8 cellular contexts compared by ENCODE assay signal in the genomic region with DNA sequence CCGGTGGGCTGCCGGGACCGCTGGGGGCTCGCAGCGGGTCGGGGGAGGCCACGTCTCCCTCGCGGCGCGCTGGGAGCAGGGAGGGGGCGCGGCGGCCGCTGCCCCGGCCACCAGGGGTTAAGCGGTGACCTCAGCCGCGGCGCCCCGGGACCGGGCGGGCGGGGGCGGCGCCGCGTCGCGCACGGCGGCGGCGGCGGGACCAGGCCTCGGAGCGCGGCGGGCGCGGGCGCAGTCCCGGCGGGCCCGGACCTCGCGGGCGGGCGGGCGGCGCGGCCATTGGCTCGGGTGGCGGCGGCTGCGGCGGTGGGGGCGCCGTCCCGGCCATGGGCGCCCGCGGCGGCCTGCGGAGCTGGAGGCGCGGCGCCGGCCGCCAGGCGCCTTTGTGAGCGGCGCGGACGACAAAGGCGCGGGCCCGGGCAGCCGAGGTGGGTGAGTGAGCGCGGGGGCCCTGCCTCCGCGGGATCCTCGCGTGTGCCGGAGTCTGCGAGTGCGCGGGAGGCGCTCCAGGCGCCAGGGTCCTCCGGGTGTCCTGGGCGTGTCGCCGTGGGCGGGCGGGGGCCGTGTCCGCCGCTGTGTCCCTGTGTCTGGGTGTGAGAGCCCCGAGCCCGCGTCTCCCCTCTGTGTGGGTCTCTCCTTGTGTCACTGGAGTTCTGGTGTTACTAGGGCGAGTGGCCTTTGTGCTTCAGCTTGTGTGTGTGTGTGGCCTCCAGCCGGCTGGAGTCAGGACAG. TPM values are rescaled to one million over a fixed set of nuclear protein-coding genes. Genes with fewer than 3 reads are reported as not detected.
DNase-seq lines count a peak whose midpoint lies in the region; ATAC-seq, FAIRE-seq and TF ChIP-seq lines count a peak whose summit lies in the region.

A gene with protein sequence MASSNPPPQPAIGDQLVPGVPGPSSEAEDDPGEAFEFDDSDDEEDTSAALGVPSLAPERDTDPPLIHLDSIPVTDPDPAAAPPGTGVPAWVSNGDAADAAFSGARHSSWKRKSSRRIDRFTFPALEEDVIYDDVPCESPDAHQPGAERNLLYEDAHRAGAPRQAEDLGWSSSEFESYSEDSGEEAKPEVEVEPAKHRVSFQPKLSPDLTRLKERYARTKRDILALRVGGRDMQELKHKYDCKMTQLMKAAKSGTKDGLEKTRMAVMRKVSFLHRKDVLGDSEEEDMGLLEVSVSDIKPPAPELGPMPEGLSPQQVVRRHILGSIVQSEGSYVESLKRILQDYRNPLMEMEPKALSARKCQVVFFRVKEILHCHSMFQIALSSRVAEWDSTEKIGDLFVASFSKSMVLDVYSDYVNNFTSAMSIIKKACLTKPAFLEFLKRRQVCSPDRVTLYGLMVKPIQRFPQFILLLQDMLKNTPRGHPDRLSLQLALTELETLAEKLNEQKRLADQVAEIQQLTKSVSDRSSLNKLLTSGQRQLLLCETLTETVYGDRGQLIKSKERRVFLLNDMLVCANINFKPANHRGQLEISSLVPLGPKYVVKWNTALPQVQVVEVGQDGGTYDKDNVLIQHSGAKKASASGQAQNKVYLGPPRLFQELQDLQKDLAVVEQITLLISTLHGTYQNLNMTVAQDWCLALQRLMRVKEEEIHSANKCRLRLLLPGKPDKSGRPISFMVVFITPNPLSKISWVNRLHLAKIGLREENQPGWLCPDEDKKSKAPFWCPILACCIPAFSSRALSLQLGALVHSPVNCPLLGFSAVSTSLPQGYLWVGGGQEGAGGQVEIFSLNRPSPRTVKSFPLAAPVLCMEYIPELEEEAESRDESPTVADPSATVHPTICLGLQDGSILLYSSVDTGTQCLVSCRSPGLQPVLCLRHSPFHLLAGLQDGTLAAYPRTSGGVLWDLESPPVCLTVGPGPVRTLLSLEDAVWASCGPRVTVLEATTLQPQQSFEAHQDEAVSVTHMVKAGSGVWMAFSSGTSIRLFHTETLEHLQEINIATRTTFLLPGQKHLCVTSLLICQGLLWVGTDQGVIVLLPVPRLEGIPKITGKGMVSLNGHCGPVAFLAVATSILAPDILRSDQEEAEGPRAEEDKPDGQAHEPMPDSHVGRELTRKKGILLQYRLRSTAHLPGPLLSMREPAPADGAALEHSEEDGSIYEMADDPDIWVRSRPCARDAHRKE (N-terminal part only) (plus strand): TSS at position 173 of the 729 bp plus-strand sequence. CDS start 40,898 bp downstream, outside the sequence.

- H3K4me2 ChIP-seq in fibroblast of lung (ENCODE audit: extremely low read depth, insufficient read depth, low read length): peak within 1 kb of the TSS; percentile 90

- H3K4me1 ChIP-seq in fibroblast of lung (ENCODE audit: control insufficient read depth, extremely low read depth, insufficient read depth, low read length): peaks cover 3% of the 10 kb centered on the region

- FAIRE-seq in RCC 7860 (lab: Jason Lieb, UNC): no peak

- H3K27me3 ChIP-seq in fibroblast of lung (ENCODE audit: control insufficient read depth, insufficient read depth, low read length): no peaks in the 10 kb centered on the region

- peaks cover 43 to 48% of the 10 kb centered on the region in 2 donors for H3K27me3 Mint-ChIP-seq in natural killer cell (ENCODE audit: low read depth in 2 of 2)

- H3K36me3 Mint-ChIP-seq in natural killer cell: no peaks in the 10 kb centered on the region

- TF ChIP-seq CTCF in fibroblast of lung (conservative IDR thresholded peaks at IDR 0.05 in 1 of 2, IDR thresholded peaks at IDR 0.05 in 1 of 2; ENCODE audit: low read depth in 1 of 2, low read length in 2 of 2): no peak
- no peak for TF ChIP-seq CTCF in natural killer cell (IDR thresholded peaks at IDR 0.05)

- DNase-seq in ELR (ENCODE audit: low read depth) (peak; percentile 44), RCC 7860 (ENCODE audit: low spot score) (peak; percentile 8), fibroblast of lung (ENCODE audit: low read depth in 2 of 2) (no peak), natural killer cell (no peak), AML-193 (lab: John Stamatoyannopoulos, UW) (no peak), MV-4-11 (lab: John Stamatoyannopoulos, UW) (no peak), T-helper 2 cell (no peak)

- H3K36me3 ChIP-seq in fibroblast of lung (ENCODE audit: control insufficient read depth, insufficient read depth, low read length): no peaks in the 10 kb centered on the region

- H3K9me3 ChIP-seq in fibroblast of lung (ENCODE audit: control insufficient read depth, insufficient read depth, low read depth, low read length): no peaks in the 10 kb centered on the region

- H3K4me3 Mint-ChIP-seq in natural killer cell: peak within 1 kb of the TSS; percentile 40

- ATAC-seq in natural killer cell: no peak
- no peak for ATAC-seq in HG03039 (IDR thresholded peaks at IDR 0.05; ENCODE audit: unreplicated experiment)

- H4K20me1 ChIP-seq in fibroblast of lung (ENCODE audit: control insufficient read depth, extremely low read depth, insufficient read depth, low read length): no peaks in the 10 kb centered on the region

- peak within 1 kb of the TSS; percentile 73 to 86 (median 80) for H3K4me3 ChIP-seq in fibroblast of lung (replicated peaks in 1 of 4; ENCODE audit: control extremely low read depth in 1 of 4, insufficient read depth in 1 of 4, low read depth in 3 of 4, low read length in 4 of 4)

- peak within 1 kb of the TSS; percentile 70 for H3K27ac ChIP-seq in fibroblast of lung (ENCODE audit: insufficient read depth, low read length)

- H3K79me2 ChIP-seq in fibroblast of lung (ENCODE audit: control insufficient read depth, insufficient read depth, low read length): peaks cover 19% of the 10 kb centered on the region

- H3K9ac ChIP-seq in fibroblast of lung (ENCODE audit: insufficient read depth, low read length): peak within 1 kb of the TSS; percentile 77

- peak within 1 kb of the TSS; percentile 77 for H2AFZ ChIP-seq in fibroblast of lung (ENCODE audit: low read length)

- H3K9me3 Mint-ChIP-seq in natural killer cell: no peaks in the 10 kb centered on the region

- no peak within 1 kb of the TSS for H3K27ac Mint-ChIP-seq in natural killer cell

- peaks cover 0 to 3% of the 10 kb centered on the region in 2 donors for H3K4me1 Mint-ChIP-seq in natural killer cell

- intact Hi-C loops in natural killer cell (cut with micrococcal nuclease): no loop called here

RNA-seq across cellular contexts. Expression of the gene that starts here (rescaled TPM):
- total RNA-seq in fibroblast of lung (13.1 and 24.3 TPM in 2 replicates), natural killer cell (1 to 10 TPM in 1 of 3 donors, under 1 TPM in 2; 0.70 to 1.7 (median 0.94) TPM)
- 7.5 and 11.2 TPM in 2 replicates for polyA plus RNA-seq in fibroblast of lung
- 10.9 and 16.2 TPM in 2 replicates for polyA plus RNA-seq in fibroblast of lung (2012)
- polyA minus RNA-seq in fibroblast of lung (ENCODE audit: low replicate concordance): 24.9 and 51.1 TPM in 2 replicates

Comparison
In these comparisons a context has a peak if more than half of its experiments do, and no peak if none do; other contexts are left out.
1. DNase-seq: peak in ELR (single experiment) and RCC 7860 (single experiment); none in fibroblast of lung (0 of 2), natural killer cell (single experiment), AML-193 (0 of 2), MV-4-11 (single experiment) and T-helper 2 cell (0 of 5).